Comparison of ENCODE assay signal across 30 cellular contexts in genomic region chr16:82252582-82252981, GRCh38.
"Had no signal": no experiment of that assay in that cellular context is flagged by ENCODE, and none has a peak within 500 bp of the region (broad histone marks: within the 10 kb centered on the region; RNA-seq: fewer than 3 reads in every experiment).

No MANE protein-coding gene starts in this region.

- H3K9me3 ChIP-seq: adrenal gland, body of pancreas, esophagus muscularis mucosa, gastrocnemius medialis, heart right ventricle had no signal

- ATAC-seq: activated CD8-positive, alpha-beta memory T cell treated with anti-CD3 and anti-CD28 coated beads, Interleukin-2, amount 10 ng/mL, durations not matched to agents 7 days and 5 days; activated CD8-positive, alpha-beta T cell treated with anti-CD3 and anti-CD28 coated beads, Interleukin-2, amount 10 ng/mL, durations not matched to agents 7 days and 5 days; activated naive CD8-positive, alpha-beta T cell treated with anti-CD3 and anti-CD28 coated beads, Interleukin-2, amount 50 U/mL, for 24 hours; body of pancreas; effector memory CD8-positive, alpha-beta T cell; foreskin keratinocyte; gastrocnemius medialis; heart right ventricle; T-helper 17 cell; WTC11 had no signal

- H3K4me3 ChIP-seq: adrenal gland, body of pancreas, esophagus muscularis mucosa, gastrocnemius medialis, heart right ventricle had no signal

- DNase-seq: activated CD4-positive, alpha-beta memory T cell treated with anti-CD3 and anti-CD28 coated beads for 36 hours; activated CD4-positive, alpha-beta T cell treated with anti-CD3 and anti-CD28 coated beads for 1 hour; activated CD4-positive, alpha-beta T cell treated with anti-CD3 and anti-CD28 coated beads, Interleukin-2, amount 10 ng/mL, durations not matched to agents 24 days and 14 days; activated CD8-positive, alpha-beta memory T cell treated with anti-CD3 and anti-CD28 coated beads, Interleukin-2, amount 10 ng/mL, durations not matched to agents 7 days and 5 days; activated CD8-positive, alpha-beta memory T cell treated with anti-CD3 and anti-CD28 coated beads, Interleukin-2, amount 50 U/mL, for 4 hours; activated CD8-positive, alpha-beta T cell treated with anti-CD3 and anti-CD28 coated beads, Interleukin-2, amount 10 ng/mL, durations not matched to agents 7 days and 5 days; activated effector memory CD4-positive, alpha-beta T cell treated with anti-CD3 and anti-CD28 coated beads, Interleukin-2, amount 50 U/mL, for 16 hours; activated naive CD4-positive, alpha-beta T cell treated with anti-CD3 and anti-CD28 coated beads for 36 hours; activated naive CD8-positive, alpha-beta T cell treated with anti-CD3 and anti-CD28 coated beads for 36 hours; activated naive CD8-positive, alpha-beta T cell treated with anti-CD3 and anti-CD28 coated beads, Interleukin-2, amount 50 U/mL, for 24 hours; activated T-cell treated with anti-CD3 and anti-CD28 coated beads, Interleukin-2, amount 50 U/mL, for 1 hour; activated T-cell treated with anti-CD3 and anti-CD28 coated beads, Interleukin-2, amount 50 U/mL, for 48 hours; adrenal gland; amygdala; aorta; body of pancreas; cortex of kidney; dermis blood vessel endothelial cell; effector CD4-positive, alpha-beta T cell; effector memory CD8-positive, alpha-beta T cell; erythroblast; foreskin keratinocyte; gastrocnemius medialis; glutamatergic neuron; heart right ventricle; T-helper 1 cell; T-helper 17 cell had no signal

- H3K27me3 ChIP-seq: adrenal gland, body of pancreas, esophagus muscularis mucosa, gastrocnemius medialis had no signal

- H3K27ac ChIP-seq: adrenal gland, body of pancreas, esophagus muscularis mucosa, foreskin keratinocyte, gastrocnemius medialis, heart right ventricle, VCaP had no signal

- H3K4me1 ChIP-seq: adrenal gland, body of pancreas, esophagus muscularis mucosa, foreskin keratinocyte, gastrocnemius medialis, heart right ventricle had no signal

- H3K36me3 ChIP-seq: adrenal gland, esophagus muscularis mucosa, gastrocnemius medialis, heart right ventricle had no signal
